In the genomic region with DNA sequence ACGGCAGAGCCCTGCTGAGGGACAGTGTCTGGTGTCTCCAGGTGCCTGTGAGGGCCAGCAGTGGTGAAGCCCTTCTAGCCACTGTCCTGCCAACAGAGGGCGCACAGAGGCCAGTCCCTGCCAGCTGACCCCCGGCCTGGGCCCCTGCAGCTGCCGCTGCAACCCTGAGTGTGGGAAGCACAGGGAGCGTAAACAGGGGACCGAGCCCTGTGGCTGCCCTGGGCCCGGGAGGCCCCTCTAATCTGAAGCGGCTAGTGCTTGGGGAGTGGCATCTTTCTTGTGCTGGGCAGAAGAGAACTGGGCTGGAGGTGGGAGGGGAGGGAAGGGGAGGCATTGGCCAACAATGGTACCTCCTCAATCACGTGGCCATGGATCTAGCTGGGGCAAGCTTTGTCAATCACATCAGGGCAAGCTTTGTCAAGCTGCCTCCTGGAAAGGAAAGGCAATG, we compare ENCODE assay signal across 8 cellular contexts. TPM values are rescaled to one million over a fixed set of nuclear protein-coding genes. Genes with fewer than 3 reads are reported as not detected.
DNase-seq lines count a peak whose midpoint lies in the region; ATAC-seq and TF ChIP-seq lines count a peak whose summit lies in the region.

No MANE protein-coding gene starts in this region.

- H3K4me3 ChIP-seq in esophagus muscularis mucosa = peak overlapping the region in 2 of 4 donors; percentile 9 to 27

- intact Hi-C loops in esophagus muscularis mucosa (cut with DNase I) = no loop called here

- TF ChIP-seq CTCF in esophagus muscularis mucosa (IDR thresholded peaks at IDR 0.05) = peak; percentile 43 to 63 (median 47)

- H3K9me3 ChIP-seq in esophagus muscularis mucosa = no peaks in the 10 kb centered on the region

- H3K27me3 ChIP-seq in esophagus muscularis mucosa = no peaks in the 10 kb centered on the region

- peaks cover 52 to 57% (median 55%) of the 10 kb centered on the region in 4 donors for H3K4me1 ChIP-seq in esophagus muscularis mucosa

- H3K27ac ChIP-seq in esophagus muscularis mucosa (replicated peaks in 1 of 4) = peak overlapping the region in 1 of 4 donors; percentile 1

- no peak for TF ChIP-seq EP300 in esophagus muscularis mucosa (IDR thresholded peaks at IDR 0.05)

- H3K36me3 ChIP-seq in esophagus muscularis mucosa = peaks cover 0 to 21% (median 11%) of the 10 kb centered on the region in 4 donors

- ATAC-seq in GM18861 (IDR thresholded peaks at IDR 0.05; ENCODE audit: unreplicated experiment) (no peak), HG03378 (IDR thresholded peaks at IDR 0.05; ENCODE audit: unreplicated experiment) (no peak)

- WGBS in esophagus muscularis mucosa = 32% methylated on average over 5 of the region's 9 CpGs

- TF ChIP-seq POLR2A in esophagus muscularis mucosa (IDR thresholded peaks at IDR 0.05; ENCODE audit: low read depth) = no peak

- peak; percentile 66 for DNase-seq in DMS153 treated with DMSO at 0.1 percent for 48 hours (lab: John Stamatoyannopoulos, UW; ENCODE audit: unreplicated experiment)
- DNase-seq in HuH-7 (ENCODE audit: low spot score) = peak; percentile 86
- peak; percentile 68 for DNase-seq in RPMI8226
- no peak for DNase-seq in esophagus muscularis mucosa (ENCODE audit: extremely low spot score)
- DNase-seq in myocyte (ENCODE audit: low read depth) = peak; percentile 92
- no peak for DNase-seq in central memory CD4-positive, alpha-beta T cell

RNA-seq across cellular contexts. Expression of a gene that starts 34.6 kb away (rescaled TPM):
- total RNA-seq in esophagus muscularis mucosa (100 to 1,000 TPM; 103 to 170 (median 159) TPM), myocyte (230 and 274 TPM in 2 replicates)
- polyA plus RNA-seq in myocyte (2012) = 192 TPM

RNA-seq across cellular contexts. Expression of a gene that starts 35.3 kb away (rescaled TPM):
- total RNA-seq in esophagus muscularis mucosa = 1 to 10 TPM; 7.9 to 9.8 (median 8.4) TPM
- 6.2 TPM in 2 replicates for total RNA-seq in myocyte
- 22.0 TPM for polyA plus RNA-seq in myocyte (2012)

RNA-seq across cellular contexts. Expression of a gene that starts 35.6 kb away (rescaled TPM):
- total RNA-seq in esophagus muscularis mucosa = 1 to 10 TPM; 1.2 to 4.0 (median 2.9) TPM
- total RNA-seq in myocyte = 0.57 and 1.3 TPM in 2 replicates
- polyA plus RNA-seq in myocyte (2012) = 1.1 TPM

Comparison
In these comparisons a context has a peak if more than half of its experiments do, and no peak if none do; other contexts are left out.
1. DNase-seq: peak in DMS153 treated with DMSO at 0.1 percent for 48 hours (single experiment), HuH-7 (single experiment), RPMI8226 (single experiment) and myocyte (single experiment); none in esophagus muscularis mucosa (single experiment) and central memory CD4-positive, alpha-beta T cell (single experiment).